ENCODE assay signal across 9 cellular contexts in the genomic region with DNA sequence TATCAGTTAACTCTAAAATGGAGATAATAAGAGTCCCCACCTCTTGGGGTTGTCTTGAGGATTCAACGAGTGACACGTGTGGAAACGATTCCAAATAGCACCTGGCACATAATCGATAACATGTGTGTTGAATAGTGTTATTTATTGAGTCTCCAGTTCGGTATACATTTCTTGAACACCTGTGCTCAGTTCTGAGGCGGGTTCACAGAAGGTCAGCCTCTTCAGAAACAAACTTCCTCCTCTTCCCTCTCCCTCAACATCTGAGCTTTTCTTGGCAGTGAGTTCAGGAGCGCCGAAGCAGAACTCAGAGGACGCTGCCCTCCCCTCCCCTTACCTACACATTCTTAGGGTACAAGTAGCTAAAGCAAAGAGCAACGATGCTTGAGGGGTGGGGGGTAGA. TPM values are rescaled to one million over a fixed set of nuclear protein-coding genes. Genes with fewer than 3 reads are reported as not detected.
A peak's percentile ranks its signal among the peaks of the same experiment; 100 is the strongest.
DNase-seq lines count a peak whose midpoint lies in the region; ATAC-seq, FAIRE-seq and TF ChIP-seq lines count a peak whose summit lies in the region.
"Had no signal": no experiment of that assay in that cellular context is flagged by ENCODE, and none has a peak within 500 bp of the region (broad histone marks: within the 10 kb centered on the region; RNA-seq: fewer than 3 reads in every experiment).

No MANE protein-coding gene starts in this region.

- peak overlapping the region in 1 of 2 donors; percentile 58 for H3K27ac ChIP-seq in small intestine (ENCODE audit: low read depth in 1 of 2, low read length in 1 of 2)

- in situ Hi-C loops in HAP-1 (cut with MboI; ENCODE audit: low sequenced_read_pairs), result loop anchor here (25.0 kb wide), 1 partner anchor 657 kb away; no protein-coding TSS in a partner anchor

- DNase-seq in HAP-1 (ENCODE audit: low spot score in 2 of 2) (no peak), T-helper 17 cell (no peak), glutamatergic neuron (no peak), small intestine (peak; percentile 25), ecto neural progenitor cell (ENCODE audit: low spot score) (no peak)
- DNase-seq in stimulated activated CD8-positive, alpha-beta memory T cell treated with anti-CD3 and anti-CD28 coated beads, Interleukin-4, amount 100 ng/mL, for 48 hours, result no peak
- DNase-seq: NCI-H1092 treated with DMSO at 0.1 percent for 48 hours had no signal

- ATAC-seq in T-helper 17 cell (no peak), HG03039 (IDR thresholded peaks at IDR 0.05; ENCODE audit: unreplicated experiment) (no peak)

- H3K4me1 Mint-ChIP-seq in T-helper 17 cell (peaks cover 9% of the 10 kb centered on the region), glutamatergic neuron (ENCODE audit: low read depth, unreplicated experiment) (no peaks in the 10 kb centered on the region)

- peaks cover 24% of the 10 kb centered on the region for H3K36me3 ChIP-seq in HAP-1 (replicated peaks)
- no peaks in the 10 kb centered on the region for H3K36me3 ChIP-seq in small intestine (ENCODE audit: control insufficient read depth in 2 of 2, insufficient read depth in 2 of 2, low read length in 2 of 2)

- H3K27ac Mint-ChIP-seq in T-helper 17 cell (peak overlapping the region; percentile 75), glutamatergic neuron (ENCODE audit: unreplicated experiment) (no peak overlapping the region)

- peaks cover 20% of the 10 kb centered on the region for H3K4me1 ChIP-seq in HAP-1
- no peaks in the 10 kb centered on the region for H3K4me1 ChIP-seq in small intestine (ENCODE audit: control insufficient read depth in 2 of 2, insufficient read depth in 1 of 2, low read depth in 1 of 2, low read length in 1 of 2)

- H3K36me3 Mint-ChIP-seq in T-helper 17 cell (ENCODE audit: low read depth) (no peaks in the 10 kb centered on the region), glutamatergic neuron (ENCODE audit: unreplicated experiment) (no peaks in the 10 kb centered on the region)

- peak overlapping the region; percentile 92 for H3K4me3 Mint-ChIP-seq in T-helper 17 cell
- H3K4me3 Mint-ChIP-seq in glutamatergic neuron (ENCODE audit: unreplicated experiment), result peak overlapping the region; percentile 86

- H3K27me3 ChIP-seq in HAP-1 (ENCODE audit: low read depth) (no peaks in the 10 kb centered on the region), small intestine (ENCODE audit: control insufficient read depth in 2 of 2, insufficient read depth in 2 of 2, low read length in 2 of 2) (no peaks in the 10 kb centered on the region)

- WGBS in small intestine, 3 donors, result 4 to 43% (median 9%) methylated on average over 10 of the region's 10 CpGs

- no peaks in the 10 kb centered on the region for H3K27me3 Mint-ChIP-seq in T-helper 17 cell
- H3K27me3 Mint-ChIP-seq in glutamatergic neuron (ENCODE audit: unreplicated experiment), result no peaks in the 10 kb centered on the region

- H3K9me3 ChIP-seq in HAP-1 (no peaks in the 10 kb centered on the region; the same call in 1 of the 2 replicates), T-helper 17 cell (ENCODE audit: control insufficient read depth, low read length, poor library complexity, severe bottlenecking) (no peaks in the 10 kb centered on the region), small intestine (ENCODE audit: control insufficient read depth, low read depth) (no peaks in the 10 kb centered on the region)

- no peak for TF ChIP-seq CTCF in glutamatergic neuron (IDR thresholded peaks at IDR 0.05; ENCODE audit: partially characterized antibody, unreplicated experiment)

- H3K4me3 ChIP-seq in HAP-1, result peak overlapping the region; percentile 87
- peak overlapping the region; percentile 80 to 83 for H3K4me3 ChIP-seq in small intestine (ENCODE audit: low read depth in 1 of 2, low read length in 2 of 2)

- peaks cover 3% of the 10 kb centered on the region for H3K9me3 Mint-ChIP-seq in glutamatergic neuron (ENCODE audit: unreplicated experiment)

- FAIRE-seq in small intestine (lab: Jason Lieb, UNC), result no peak
- FAIRE-seq: islet of Langerhans had no signal

RNA-seq across cellular contexts. Expression of gene PDHA1, which starts 0.9 kb away (rescaled TPM):
- 100 to 1,000 TPM in 1 of 2 donors, 10 to 100 TPM in 1; 93.6 to 115 TPM for total RNA-seq in T-helper 17 cell
- total RNA-seq in glutamatergic neuron (ENCODE audit: unreplicated experiment), result 216 TPM
- 100 to 1,000 TPM; 153 to 253 (median 249) TPM for polyA plus RNA-seq in small intestine
